12 cellular contexts compared by ENCODE assay signal in genomic region chr22:42202048-42202447, GRCh38.
DNase-seq lines count a peak whose midpoint lies in the region; ATAC-seq and TF ChIP-seq lines count a peak whose summit lies in the region.
"Had no signal": no experiment of that assay in that cellular context is flagged by ENCODE, and none has a peak within 500 bp of the region (broad histone marks: within the 10 kb centered on the region; RNA-seq: fewer than 3 reads in every experiment).

No MANE protein-coding gene starts in this region.

- CTCF ChIA-PET in activated CD8-positive, alpha-beta memory T cell treated with anti-CD3 and anti-CD28 coated beads, Interleukin-2, amount 10 ng/mL, durations not matched to agents 7 days and 5 days (lab: Charles Lee) = interaction anchor here (0.6 to 1.5 kb wide), 11 partner anchors 8 to 838 kb away, joined by 3 to 7 read pairs (median 4); no protein-coding TSS in a partner anchor

- H3K27me3 Mint-ChIP-seq in activated CD8-positive, alpha-beta memory T cell treated with anti-CD3 and anti-CD28 coated beads, Interleukin-2, amount 10 ng/mL, durations not matched to agents 7 days and 5 days = no peaks in the 10 kb centered on the region
- H3K27me3 Mint-ChIP-seq in IgD-negative memory B cell (no peaks in the 10 kb centered on the region), natural killer cell (ENCODE audit: low read depth in 2 of 2) (no peaks in the 10 kb centered on the region)
- H3K27me3 Mint-ChIP-seq in activated T-helper 1 cell treated with anti-CD3 and anti-CD28 coated beads, Interleukin-12 subunit alpha, Interleukin-12 subunit beta, Interleukin-2, Interleukin-4 antibody, amounts not matched to agents 30 ng/mL and 10 ng/mL and 1 ng/mL, durations not matched to agents 14 hours and 24 hours and 36 hours (ENCODE audit: insufficient read depth) = no peaks in the 10 kb centered on the region

- H3K4me1 Mint-ChIP-seq in activated CD8-positive, alpha-beta memory T cell treated with anti-CD3 and anti-CD28 coated beads, Interleukin-2, amount 10 ng/mL, durations not matched to agents 7 days and 5 days = peaks cover 45% of the 10 kb centered on the region
- H3K4me1 Mint-ChIP-seq in IgD-negative memory B cell = peaks cover 13 to 26% (median 24%) of the 10 kb centered on the region in 3 donors
- H3K4me1 Mint-ChIP-seq in activated T-helper 1 cell treated with anti-CD3 and anti-CD28 coated beads, Interleukin-12 subunit alpha, Interleukin-12 subunit beta, Interleukin-2, Interleukin-4 antibody, amounts not matched to agents 30 ng/mL and 10 ng/mL and 1 ng/mL, durations not matched to agents 14 hours and 24 hours and 36 hours (ENCODE audit: low read depth) = peaks cover 39% of the 10 kb centered on the region
- peaks cover 46 to 49% of the 10 kb centered on the region in 2 donors for H3K4me1 Mint-ChIP-seq in natural killer cell

- H3K36me3 Mint-ChIP-seq in activated CD8-positive, alpha-beta memory T cell treated with anti-CD3 and anti-CD28 coated beads, Interleukin-2, amount 10 ng/mL, durations not matched to agents 7 days and 5 days = peaks cover 33% of the 10 kb centered on the region
- peaks cover 8% of the 10 kb centered on the region for H3K36me3 Mint-ChIP-seq in IgD-negative memory B cell
- H3K36me3 Mint-ChIP-seq in activated T-helper 1 cell treated with anti-CD3 and anti-CD28 coated beads, Interleukin-12 subunit alpha, Interleukin-12 subunit beta, Interleukin-2, Interleukin-4 antibody, amounts not matched to agents 30 ng/mL and 10 ng/mL and 1 ng/mL, durations not matched to agents 14 hours and 24 hours and 36 hours (ENCODE audit: low read depth) = peaks cover 28% of the 10 kb centered on the region
- no peaks in the 10 kb centered on the region for H3K36me3 Mint-ChIP-seq in natural killer cell

- peak; percentile 86 for ATAC-seq in activated CD8-positive, alpha-beta memory T cell treated with anti-CD3 and anti-CD28 coated beads, Interleukin-2, amount 10 ng/mL, durations not matched to agents 7 days and 5 days
- peak; percentile 84 to 91 (median 91) for ATAC-seq in natural killer cell

- peak; percentile 73 for DNase-seq in activated CD8-positive, alpha-beta memory T cell treated with anti-CD3 and anti-CD28 coated beads, Interleukin-2, amount 10 ng/mL, durations not matched to agents 7 days and 5 days
- DNase-seq in activated CD8-positive, alpha-beta memory T cell treated with anti-CD3 and anti-CD28 coated beads, Interleukin-2, amount 50 U/mL, for 4 hours = no peak
- DNase-seq in activated T-helper 1 cell treated with anti-CD3 and anti-CD28 coated beads, Interleukin-12 subunit alpha, Interleukin-12 subunit beta, Interleukin-2, Interleukin-4 antibody, amounts not matched to agents 30 ng/mL and 10 ng/mL and 1 ng/mL, durations not matched to agents 14 hours and 24 hours and 36 hours (ENCODE audit: low spot score) = no peak
- no peak for DNase-seq in natural killer cell
- DNase-seq in GM03348 (ENCODE audit: low spot score) = no peak
- no peak for DNase-seq in cerebellar nuclear complex (lab: John Stamatoyannopoulos, UW)
- DNase-seq in NCI-H748 treated with DMSO at 0.1 percent for 48 hours (lab: John Stamatoyannopoulos, UW) = no peak
- DNase-seq: effector CD8-positive, alpha-beta T cell; hippocampal formation; NCI-H1105 treated with DMSO at 0.1 percent for 48 hours; NCI-H2227 treated with DMSO at 0.1 percent for 48 hours had no signal

- TF ChIP-seq CTCF in natural killer cell (IDR thresholded peaks at IDR 0.05) = no peak

- H3K4me3 Mint-ChIP-seq in activated CD8-positive, alpha-beta memory T cell treated with anti-CD3 and anti-CD28 coated beads, Interleukin-2, amount 10 ng/mL, durations not matched to agents 7 days and 5 days = peak overlapping the region; percentile 74
- peak overlapping the region in 3 of 4 donors; percentile 2 to 56 (median 42) for H3K4me3 Mint-ChIP-seq in IgD-negative memory B cell
- peak overlapping the region; percentile 79 for H3K4me3 Mint-ChIP-seq in activated T-helper 1 cell treated with anti-CD3 and anti-CD28 coated beads, Interleukin-12 subunit alpha, Interleukin-12 subunit beta, Interleukin-2, Interleukin-4 antibody, amounts not matched to agents 30 ng/mL and 10 ng/mL and 1 ng/mL, durations not matched to agents 14 hours and 24 hours and 36 hours
- peak overlapping the region; percentile 88 for H3K4me3 Mint-ChIP-seq in natural killer cell

- peak overlapping the region; percentile 93 for H3K27ac Mint-ChIP-seq in activated CD8-positive, alpha-beta memory T cell treated with anti-CD3 and anti-CD28 coated beads, Interleukin-2, amount 10 ng/mL, durations not matched to agents 7 days and 5 days
- H3K27ac Mint-ChIP-seq in IgD-negative memory B cell (peak overlapping the region in 1 of 3 donors; percentile 5), natural killer cell (peak overlapping the region; percentile 89 to 92)
- peak overlapping the region; percentile 81 for H3K27ac Mint-ChIP-seq in activated T-helper 1 cell treated with anti-CD3 and anti-CD28 coated beads, Interleukin-12 subunit alpha, Interleukin-12 subunit beta, Interleukin-2, Interleukin-4 antibody, amounts not matched to agents 30 ng/mL and 10 ng/mL and 1 ng/mL, durations not matched to agents 14 hours and 24 hours and 36 hours

- H3K9me3 Mint-ChIP-seq in activated CD8-positive, alpha-beta memory T cell treated with anti-CD3 and anti-CD28 coated beads, Interleukin-2, amount 10 ng/mL, durations not matched to agents 7 days and 5 days (ENCODE audit: low read depth) = no peaks in the 10 kb centered on the region
- H3K9me3 Mint-ChIP-seq in IgD-negative memory B cell (no peaks in the 10 kb centered on the region), natural killer cell (no peaks in the 10 kb centered on the region)
- H3K9me3 Mint-ChIP-seq in activated T-helper 1 cell treated with anti-CD3 and anti-CD28 coated beads, Interleukin-12 subunit alpha, Interleukin-12 subunit beta, Interleukin-2, Interleukin-4 antibody, amounts not matched to agents 30 ng/mL and 10 ng/mL and 1 ng/mL, durations not matched to agents 14 hours and 24 hours and 36 hours = peaks cover 3% of the 10 kb centered on the region

- intact Hi-C loops in activated T-helper 1 cell treated with anti-CD3 and anti-CD28 coated beads, Interleukin-12 subunit alpha, Interleukin-12 subunit beta, Interleukin-2, Interleukin-4 antibody, amounts not matched to agents 30 ng/mL and 10 ng/mL and 1 ng/mL, durations not matched to agents 14 hours and 24 hours and 36 hours (cut with micrococcal nuclease) = loop anchor here (1.0 to 5.0 kb wide), 4 partner anchors 10 to 65 kb away; no protein-coding TSS in a partner anchor
- intact Hi-C loops in natural killer cell (cut with micrococcal nuclease) = loop anchor here (10.0 kb wide), 1 partner anchor 107 kb away; the partner anchor contains the start of gene NDUFA6
